In genomic region chr10:35307297-35307696, GRCh38 we compare ENCODE assay signal across 15 cellular contexts. TPM values are rescaled to one million over a fixed set of nuclear protein-coding genes. Genes with fewer than 3 reads are reported as not detected.
DNase-seq lines count a peak whose midpoint lies in the region; ATAC-seq, FAIRE-seq and TF ChIP-seq lines count a peak whose summit lies in the region.
"Had no signal": no experiment of that assay in that cellular context is flagged by ENCODE, and none has a peak within 500 bp of the region (broad histone marks: within the 10 kb centered on the region; RNA-seq: fewer than 3 reads in every experiment).

No MANE protein-coding gene starts in this region.

- H2AFZ ChIP-seq in astrocyte (ENCODE audit: low read depth, low read length), result no peak overlapping the region

- no peaks in the 10 kb centered on the region for H4K20me1 ChIP-seq in astrocyte (ENCODE audit: insufficient read depth, low read length)

- TF ChIP-seq CTCF in astrocyte (IDR thresholded peaks at IDR 0.05; ENCODE audit: insufficient read depth, low read depth, low read length), result no peak

- H3K27ac Mint-ChIP-seq in astrocyte (ENCODE audit: unreplicated experiment), result no peak overlapping the region
- H3K27ac Mint-ChIP-seq: activated CD4-positive, alpha-beta memory T cell treated with anti-CD3 and anti-CD28 coated beads for 36 hours; activated naive CD8-positive, alpha-beta T cell treated with anti-CD3 and anti-CD28 coated beads, Interleukin-2, amount 50 U/mL, for 24 hours; naive thymus-derived CD4-positive, alpha-beta T cell; stimulated activated naive CD8-positive, alpha-beta T cell treated with anti-CD3 and anti-CD28 coated beads, Interleukin-15, Interleukin-2, amounts not matched to agents 100 ng/mL and 50 ng/mL, for 24 hours had no signal

- H3K9me3 Mint-ChIP-seq in astrocyte (ENCODE audit: unreplicated experiment), result no peaks in the 10 kb centered on the region
- H3K9me3 Mint-ChIP-seq: activated CD4-positive, alpha-beta memory T cell treated with anti-CD3 and anti-CD28 coated beads for 36 hours; activated naive CD8-positive, alpha-beta T cell treated with anti-CD3 and anti-CD28 coated beads, Interleukin-2, amount 50 U/mL, for 24 hours; stimulated activated naive CD8-positive, alpha-beta T cell treated with anti-CD3 and anti-CD28 coated beads, Interleukin-15, Interleukin-2, amounts not matched to agents 100 ng/mL and 50 ng/mL, for 24 hours had no signal

- H3K4me1 Mint-ChIP-seq in astrocyte (ENCODE audit: low read depth, unreplicated experiment), result peaks cover 3% of the 10 kb centered on the region
- H3K4me1 Mint-ChIP-seq: activated naive CD8-positive, alpha-beta T cell treated with anti-CD3 and anti-CD28 coated beads, Interleukin-2, amount 50 U/mL, for 24 hours had no signal

- H3K27me3 ChIP-seq in astrocyte (ENCODE audit: insufficient read depth, low read length), result no peaks in the 10 kb centered on the region
- H3K27me3 ChIP-seq: uterus had no signal

- no peaks in the 10 kb centered on the region for H3K79me2 ChIP-seq in astrocyte (ENCODE audit: insufficient read depth, low read length)

- peaks cover 15% of the 10 kb centered on the region for H3K27me3 Mint-ChIP-seq in astrocyte (ENCODE audit: low read depth, unreplicated experiment)

- no peaks in the 10 kb centered on the region for H3K36me3 ChIP-seq in astrocyte (ENCODE audit: insufficient read depth, low read length)
- H3K36me3 ChIP-seq: uterus had no signal

- no peak overlapping the region for H3K9ac ChIP-seq in astrocyte (ENCODE audit: low read length)

- ATAC-seq in HG03457 (IDR thresholded peaks at IDR 0.05; ENCODE audit: unreplicated experiment) (no peak), GM21528 (IDR thresholded peaks at IDR 0.05; ENCODE audit: low FRiP score, unreplicated experiment) (no peak)
- ATAC-seq: activated naive CD8-positive, alpha-beta T cell treated with anti-CD3 and anti-CD28 coated beads, Interleukin-2, amount 50 U/mL, for 24 hours; naive thymus-derived CD4-positive, alpha-beta T cell had no signal

- H3K27ac ChIP-seq in astrocyte (ENCODE audit: low read depth, low read length), result no peak overlapping the region
- H3K27ac ChIP-seq: uterus had no signal

- no peak for FAIRE-seq in astrocyte (lab: Jason Lieb, UNC)

- H3K4me3 ChIP-seq in astrocyte (ENCODE audit: insufficient read depth, low read depth, low read length), result no peak overlapping the region
- H3K4me3 ChIP-seq: lung, uterus had no signal

- peak overlapping the region; percentile 2 for H3K4me2 ChIP-seq in astrocyte (ENCODE audit: low read length)

- DNase-seq in A172 (ENCODE audit: low spot score), result peak; percentile 65
- DNase-seq in HPDE6-E6E7 (ENCODE audit: extremely low spot score), result peak; percentile 9
- DNase-seq in astrocyte (ENCODE audit: low read depth), result peak; percentile 61
- peak; percentile 55 for DNase-seq in iris pigment epithelial cell (ENCODE audit: low read depth)
- DNase-seq in stimulated activated naive CD4-positive, alpha-beta T cell treated with Interleukin-2 at 50 U/mL for 16 hours (lab: John Stamatoyannopoulos, UW), result no peak
- DNase-seq in GM19238 (ENCODE audit: insufficient read length, low spot score), result no peak
- DNase-seq: activated naive CD8-positive, alpha-beta T cell treated with anti-CD3 and anti-CD28 coated beads, Interleukin-2, amount 50 U/mL, for 24 hours; naive thymus-derived CD4-positive, alpha-beta T cell; stimulated activated CD4-positive, alpha-beta T cell treated with anti-CD3 and anti-CD28 coated beads, Interleukin-12 subunit alpha, Interleukin-12 subunit beta, amount 100 ng/mL, for 4 hours; uterus had no signal

- no peaks in the 10 kb centered on the region for H3K9me3 ChIP-seq in astrocyte (ENCODE audit: insufficient read depth, low read depth, low read length)
- H3K9me3 ChIP-seq: uterus had no signal

- H3K4me3 Mint-ChIP-seq in astrocyte (ENCODE audit: unreplicated experiment), result no peak overlapping the region
- H3K4me3 Mint-ChIP-seq: activated CD4-positive, alpha-beta memory T cell treated with anti-CD3 and anti-CD28 coated beads for 36 hours; activated naive CD8-positive, alpha-beta T cell treated with anti-CD3 and anti-CD28 coated beads, Interleukin-2, amount 50 U/mL, for 24 hours; naive thymus-derived CD4-positive, alpha-beta T cell; stimulated activated naive CD8-positive, alpha-beta T cell treated with anti-CD3 and anti-CD28 coated beads, Interleukin-15, Interleukin-2, amounts not matched to agents 100 ng/mL and 50 ng/mL, for 24 hours had no signal

- no peaks in the 10 kb centered on the region for H3K36me3 Mint-ChIP-seq in astrocyte (ENCODE audit: low read depth, unreplicated experiment)
- H3K36me3 Mint-ChIP-seq: activated CD4-positive, alpha-beta memory T cell treated with anti-CD3 and anti-CD28 coated beads for 36 hours; naive thymus-derived CD4-positive, alpha-beta T cell had no signal

- peaks cover 8% of the 10 kb centered on the region for H3K4me1 ChIP-seq in astrocyte (ENCODE audit: insufficient read depth, low read length)
- H3K4me1 ChIP-seq: uterus had no signal

RNA-seq across cellular contexts. Expression of gene CCNY, which starts 29.0 kb away (rescaled TPM):
- 44.4 and 49.9 TPM in 2 replicates for total RNA-seq in A172 (2014; rRNA removed; shearing (Covaris generic))
- 85.9 and 89.4 TPM in 2 replicates for total RNA-seq in astrocyte

Comparison
In these comparisons a context has a peak if more than half of its experiments do, and no peak if none do; other contexts are left out.
1. DNase-seq: peak in A172 (single experiment), HPDE6-E6E7 (single experiment), astrocyte (single experiment) and iris pigment epithelial cell (single experiment); none in stimulated activated naive CD4-positive, alpha-beta T cell treated with Interleukin-2 at 50 U/mL for 16 hours (single experiment) and GM19238 (single experiment).